In genomic region chr4:184513802-184514120, GRCh38 we compare ENCODE assay signal across 9 cellular contexts. TPM values are rescaled to one million over a fixed set of nuclear protein-coding genes. Genes with fewer than 3 reads are reported as not detected.
A peak's percentile ranks its signal among the peaks of the same experiment; 100 is the strongest.
DNase-seq lines count a peak whose midpoint lies in the region; ATAC-seq and TF ChIP-seq lines count a peak whose summit lies in the region.
"Had no signal": no experiment of that assay in that cellular context is flagged by ENCODE, and none has a peak within 500 bp of the region (broad histone marks: within the 10 kb centered on the region; RNA-seq: fewer than 3 reads in every experiment).

No MANE protein-coding gene starts in this region.

- CTCF ChIA-PET in activated CD8-positive, alpha-beta memory T cell treated with anti-CD3 and anti-CD28 coated beads, Interleukin-2, amount 10 ng/mL, durations not matched to agents 7 days and 5 days (lab: Charles Lee): interaction anchor here (0.7 to 3.2 kb wide), 14 partner anchors 10 to 558 kb away, joined by 3 to 20 read pairs (median 4); no protein-coding TSS in a partner anchor
- CTCF ChIA-PET in PC-3 (lab: Charles Lee): no interaction called here

- H3K27me3 ChIP-seq in adipocyte (replicated peaks; ENCODE audit: control insufficient read depth, insufficient read depth, low read length): no peaks in the 10 kb centered on the region
- no peaks in the 10 kb centered on the region for H3K27me3 ChIP-seq in PC-3 (ENCODE audit: low read length)
- H3K27me3 ChIP-seq: sigmoid colon had no signal

- no peak overlapping the region for H3K4me2 ChIP-seq in PC-3 (ENCODE audit: low read length)

- H3K9me3 ChIP-seq in adipocyte (ENCODE audit: control insufficient read depth, low read length) (no peaks in the 10 kb centered on the region), PC-3 (ENCODE audit: low read length) (no peaks in the 10 kb centered on the region)

- no peaks in the 10 kb centered on the region for H3K36me3 ChIP-seq in adipocyte (ENCODE audit: control insufficient read depth, insufficient read depth, low read length, severe bottlenecking)
- H3K36me3 ChIP-seq in PC-3 (ENCODE audit: low read depth, low read length): no peaks in the 10 kb centered on the region
- H3K36me3 ChIP-seq: sigmoid colon had no signal

- peaks cover 21% of the 10 kb centered on the region for H3K4me1 ChIP-seq in adipocyte (ENCODE audit: control insufficient read depth, insufficient read depth, low read length)
- H3K4me1 ChIP-seq in PC-3 (ENCODE audit: insufficient read depth, low read length): peaks cover 7% of the 10 kb centered on the region; the same call in 1 of the 2 replicates

- H3K4me3 Mint-ChIP-seq in activated CD8-positive, alpha-beta memory T cell treated with anti-CD3 and anti-CD28 coated beads, Interleukin-2, amount 10 ng/mL, durations not matched to agents 7 days and 5 days: peak overlapping the region; percentile 57

- H4K20me1 ChIP-seq in PC-3 (ENCODE audit: low read length): no peaks in the 10 kb centered on the region

- no peaks in the 10 kb centered on the region for H3K27me3 Mint-ChIP-seq in activated CD8-positive, alpha-beta memory T cell treated with anti-CD3 and anti-CD28 coated beads, Interleukin-2, amount 10 ng/mL, durations not matched to agents 7 days and 5 days

- peak; percentile 45 for DNase-seq in activated CD8-positive, alpha-beta memory T cell treated with anti-CD3 and anti-CD28 coated beads, Interleukin-2, amount 10 ng/mL, durations not matched to agents 7 days and 5 days
- DNase-seq in activated CD8-positive, alpha-beta memory T cell treated with anti-CD3 and anti-CD28 coated beads, Interleukin-2, amount 50 U/mL, for 48 hours: no peak
- DNase-seq in adipocyte (ENCODE audit: low read depth): no peak
- DNase-seq in NCI-H1105 (lab: John Stamatoyannopoulos, UW): no peak
- DNase-seq in PC-3: no peak
- no peak for DNase-seq in ureter (ENCODE audit: low spot score)

- intact Hi-C loops in PC-3 (cut with micrococcal nuclease): no loop called here

- no peaks in the 10 kb centered on the region for H3K9me2 ChIP-seq in PC-3 (replicated peaks; ENCODE audit: low read length)

- peak overlapping the region; percentile 95 for H3K27ac Mint-ChIP-seq in activated CD8-positive, alpha-beta memory T cell treated with anti-CD3 and anti-CD28 coated beads, Interleukin-2, amount 10 ng/mL, durations not matched to agents 7 days and 5 days

- peak overlapping the region; percentile 6 for H3K9ac ChIP-seq in adipocyte (ENCODE audit: low read length)
- no peak overlapping the region for H3K9ac ChIP-seq in PC-3 (ENCODE audit: low read length)

- no peaks in the 10 kb centered on the region for H3F3A ChIP-seq in PC-3 (ENCODE audit: low read length, unreplicated experiment)

- peaks cover 46% of the 10 kb centered on the region for H3K4me1 Mint-ChIP-seq in activated CD8-positive, alpha-beta memory T cell treated with anti-CD3 and anti-CD28 coated beads, Interleukin-2, amount 10 ng/mL, durations not matched to agents 7 days and 5 days

- no peak for TF ChIP-seq CTCF in PC-3 (conservative IDR thresholded peaks at IDR 0.05; ENCODE audit: low read depth, low read length)

- H3K27ac ChIP-seq in temporal lobe (ENCODE audit: low read depth, low read length): peak overlapping the region; percentile 79
- no peak overlapping the region for H3K27ac ChIP-seq in PC-3 (ENCODE audit: low read length)

- peaks cover 9% of the 10 kb centered on the region for H3K9me3 Mint-ChIP-seq in activated CD8-positive, alpha-beta memory T cell treated with anti-CD3 and anti-CD28 coated beads, Interleukin-2, amount 10 ng/mL, durations not matched to agents 7 days and 5 days (ENCODE audit: low read depth)

- no peaks in the 10 kb centered on the region for H3K79me2 ChIP-seq in PC-3 (ENCODE audit: low read length)

- H2AFZ ChIP-seq in PC-3 (ENCODE audit: low read length): no peak overlapping the region

- H3K4me3 ChIP-seq in adipocyte (ENCODE audit: low read length) (peak overlapping the region; percentile 69), PC-3 (ENCODE audit: low read length) (no peak overlapping the region)
- H3K4me3 ChIP-seq: sigmoid colon had no signal

- H3K36me3 Mint-ChIP-seq in activated CD8-positive, alpha-beta memory T cell treated with anti-CD3 and anti-CD28 coated beads, Interleukin-2, amount 10 ng/mL, durations not matched to agents 7 days and 5 days: peaks cover 29% of the 10 kb centered on the region

- no TSS peak for BruUV-seq in PC-3 (replicated peaks; lab: Mats Ljungman, UMichigan)

- ATAC-seq in activated CD8-positive, alpha-beta memory T cell treated with anti-CD3 and anti-CD28 coated beads, Interleukin-2, amount 10 ng/mL, durations not matched to agents 7 days and 5 days: peak; percentile 34
- ATAC-seq in HG02798 (IDR thresholded peaks at IDR 0.05; ENCODE audit: poor library complexity, unreplicated experiment): peak; percentile 21
- ATAC-seq in PC-3: no peak

- POLR2A ChIA-PET in PC-3 (lab: Charles Lee; ENCODE audit: unreplicated experiment): no interaction called here

RNA-seq across cellular contexts. Expression of gene IRF2, which starts 39.4 kb away (rescaled TPM):
- 100 to 1,000 TPM in 1 of 2 experiments, 10 to 100 TPM in 1; 81.6 to 112 TPM for total RNA-seq in activated CD8-positive, alpha-beta memory T cell treated with anti-CD3 and anti-CD28 coated beads, Interleukin-2, amount 10 ng/mL, durations not matched to agents 7 days and 5 days
- 6.4 TPM for total RNA-seq in temporal lobe
- 7.7 TPM in 2 replicates for total RNA-seq in PC-3 (2014; rRNA removed)
- 74.9 TPM for total RNA-seq in ureter
